ENCODE assay signal across 9 cellular contexts in genomic region chr9:128636556-128637530, GRCh38. TPM values are rescaled to one million over a fixed set of nuclear protein-coding genes. Genes with fewer than 3 reads are reported as not detected.
A peak's percentile ranks its signal among the peaks of the same experiment; 100 is the strongest.
DNase-seq lines count a peak whose midpoint lies in the region; ATAC-seq, FAIRE-seq and TF ChIP-seq lines count a peak whose summit lies in the region.
"Had no signal": no experiment of that assay in that cellular context is flagged by ENCODE, and none has a peak within 500 bp of the region (broad histone marks: within the 10 kb centered on the region; RNA-seq: fewer than 3 reads in every experiment).

No MANE protein-coding gene starts in this region.

- H3K4me3 ChIP-seq in SK-N-MC (no peak overlapping the region), left lung (no peak overlapping the region), tibial artery (no peak overlapping the region)

- no peak for TF ChIP-seq CTCF in left lung (IDR thresholded peaks at IDR 0.05)
- no peak for TF ChIP-seq CTCF in tibial artery (IDR thresholded peaks at IDR 0.05)
- no peak for TF ChIP-seq CTCF in D721Med (IDR thresholded peaks at IDR 0.05; ENCODE audit: insufficient read depth, missing control alignments)

- DNase-seq in LHCN-M2 (ENCODE audit: low read depth) (peak; percentile 35), SK-N-MC (ENCODE audit: low read depth, low spot score) (no peak), left lung (peak in 1 of 2 donors; percentile 71), tibial artery (no peak), D721Med (ENCODE audit: insufficient read length, low spot score) (no peak)
- DNase-seq in activated CD8-positive, alpha-beta memory T cell treated with anti-CD3 and anti-CD28 coated beads for 24 hours, result no peak
- DNase-seq: activated CD4-positive, alpha-beta memory T cell treated with anti-CD3 and anti-CD28 coated beads for 36 hours had no signal

- no peaks in the 10 kb centered on the region for H3K9me3 ChIP-seq in SK-N-MC (ENCODE audit: low read depth, low read length)
- no peaks in the 10 kb centered on the region for H3K9me3 ChIP-seq in left lung
- no peaks in the 10 kb centered on the region for H3K9me3 ChIP-seq in tibial artery

- peak; percentile 4 for ATAC-seq in left lung
- ATAC-seq in HG03520 (IDR thresholded peaks at IDR 0.05; ENCODE audit: unreplicated experiment), result no peak

- H3K36me3 ChIP-seq in SK-N-MC (ENCODE audit: insufficient read depth, low read length), result peaks cover 76% of the 10 kb centered on the region
- peaks cover 0 to 51% of the 10 kb centered on the region in 2 donors for H3K36me3 ChIP-seq in left lung
- peaks cover 25 to 47% (median 36%) of the 10 kb centered on the region in 3 donors for H3K36me3 ChIP-seq in tibial artery

- intact Hi-C loops in left lung (cut with DNase I), result no loop called here
- intact Hi-C loops in tibial artery (cut with DNase I; ENCODE audit: low total_unique reads), result no loop called here

- H3K27ac ChIP-seq in SK-N-MC (peak overlapping the region; percentile 6; the same call in 1 of the 2 replicates), left lung (peak overlapping the region; percentile 89 to 92), tibial artery (peak overlapping the region; percentile 72 to 94)

- H3K9ac ChIP-seq in SK-N-MC (ENCODE audit: insufficient read length), result no peak overlapping the region

- H3K4me1 ChIP-seq in left lung (peaks cover 9 to 24% of the 10 kb centered on the region in 2 donors), tibial artery (peaks cover 0 to 43% (median 26%) of the 10 kb centered on the region in 4 donors)

- FAIRE-seq in D721Med (lab: Jason Lieb, UNC), result no peak
- FAIRE-seq: GM19239 had no signal

- H3K27me3 ChIP-seq in left lung (no peaks in the 10 kb centered on the region), tibial artery (no peaks in the 10 kb centered on the region)

RNA-seq across cellular contexts. Expression of gene DYNC2I2, which starts 19.8 kb away (rescaled TPM):
- total RNA-seq in LHCN-M2 (2014; rRNA removed) (160 and 162 TPM in 2 replicates), left lung (10 to 100 TPM; 52.7 to 55.4 TPM)
- polyA plus RNA-seq in LHCN-M2 (2012), result 81.4 TPM

RNA-seq across cellular contexts. Expression of gene SET, which starts 52.2 kb away (rescaled TPM):
- total RNA-seq in LHCN-M2 (2014; rRNA removed), result 454 and 528 TPM in 2 replicates
- 248 TPM for polyA plus RNA-seq in LHCN-M2 (2012)
- total RNA-seq in left lung, result 100 to 1,000 TPM; 249 to 294 TPM

Comparison
In these comparisons a context has a peak if more than half of its experiments do, and no peak if none do; other contexts are left out.
1. H3K27ac ChIP-seq: peak in every context shown above with its lines; median percentile 90 in left lung; 83 in tibial artery; 6 in SK-N-MC.